ENCODE assay signal across 1 cellular context in the genomic region with DNA sequence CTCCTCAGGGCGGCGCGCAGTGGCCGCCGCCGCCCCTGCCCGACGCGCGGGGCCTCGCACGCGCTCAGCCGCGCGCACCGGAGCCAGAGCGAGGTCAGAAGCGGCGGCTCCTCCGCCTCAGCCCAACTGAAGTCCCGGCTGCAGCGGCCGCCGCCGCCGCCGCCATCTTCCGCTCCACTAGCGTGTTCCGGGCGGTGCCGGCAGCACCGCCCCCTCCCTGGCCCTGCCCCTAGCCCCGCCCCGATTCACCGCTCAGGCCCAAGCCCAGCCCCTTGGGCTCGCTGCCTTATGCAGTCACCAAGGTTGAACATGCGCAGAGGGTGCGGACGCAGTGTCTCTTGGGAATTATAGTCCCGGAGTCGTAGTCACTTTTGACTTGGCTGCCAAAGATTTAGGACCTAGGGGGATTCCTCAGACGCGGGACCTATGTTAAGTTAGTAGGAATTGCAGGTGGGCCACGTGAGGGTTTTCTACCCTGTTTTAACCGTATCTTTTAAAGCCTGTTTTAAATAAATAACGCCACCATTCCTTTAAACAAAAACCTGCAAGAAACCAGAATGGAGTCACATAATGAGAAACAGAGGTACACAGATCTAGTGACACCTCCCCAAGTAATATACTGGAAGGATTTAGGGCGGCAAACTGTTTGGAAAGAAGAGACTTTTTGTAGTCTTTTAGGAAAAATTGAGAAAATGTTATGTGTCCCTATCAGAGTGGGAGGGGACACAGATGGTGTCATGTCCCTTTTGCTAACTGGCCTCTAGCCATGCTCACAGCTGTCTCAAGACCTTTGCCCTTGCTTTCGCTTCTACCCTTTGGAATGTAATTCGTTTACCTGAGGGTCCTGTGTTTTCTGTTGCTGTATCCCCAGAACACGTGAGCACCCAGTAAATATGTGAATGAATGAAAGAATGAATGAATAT.
TF ChIP-seq lines count a peak whose summit lies in the region.

A gene with protein sequence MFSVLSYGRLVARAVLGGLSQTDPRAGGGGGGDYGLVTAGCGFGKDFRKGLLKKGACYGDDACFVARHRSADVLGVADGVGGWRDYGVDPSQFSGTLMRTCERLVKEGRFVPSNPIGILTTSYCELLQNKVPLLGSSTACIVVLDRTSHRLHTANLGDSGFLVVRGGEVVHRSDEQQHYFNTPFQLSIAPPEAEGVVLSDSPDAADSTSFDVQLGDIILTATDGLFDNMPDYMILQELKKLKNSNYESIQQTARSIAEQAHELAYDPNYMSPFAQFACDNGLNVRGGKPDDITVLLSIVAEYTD (minus strand): TSS at position 182 of the 923 bp plus-strand sequence. CDS start 287 bp downstream, outside the sequence.

TF ChIP-seq in HepG2, 621 proteins besides CTCF, POLR2A, EP300 and RAD21 (continued from another document):
- TF ChIP-seq ARID5B (CRISPR knock-in tag; IDR thresholded peaks at IDR 0.05) (peak; percentile 21; the same call in 1 of the 2 replicates), GZF1 (CRISPR knock-in tag; IDR thresholded peaks at IDR 0.05) (no peak), NR2F6 (IDR thresholded peaks at IDR 0.05) (peak; percentile 83), NR2F6 (CRISPR knock-in tag; IDR thresholded peaks at IDR 0.05) (peak; percentile 84), KDM5A (IDR thresholded peaks at IDR 0.05; ENCODE audit: borderline replicate concordance, low read length) (peak; percentile 55; the same call in 1 of the 2 replicates), ZNF232 (CRISPR knock-in tag; IDR thresholded peaks at IDR 0.05; ENCODE audit: borderline replicate concordance) (no peak), ZNF660 (CRISPR knock-in tag; IDR thresholded peaks at IDR 0.05; ENCODE audit: borderline replicate concordance, low read depth) (no peak), ZNF639 (CRISPR knock-in tag; conservative IDR thresholded peaks at IDR 0.05) (no peak), ZFP82 (CRISPR knock-in tag; IDR thresholded peaks at IDR 0.05; ENCODE audit: borderline replicate concordance) (no peak), WIZ (CRISPR knock-in tag; IDR thresholded peaks at IDR 0.05) (no peak), ZNF710 (CRISPR knock-in tag; IDR thresholded peaks at IDR 0.05; ENCODE audit: borderline replicate concordance) (no peak; the same call in 1 of the 2 replicates), ZBTB34 (CRISPR knock-in tag; IDR thresholded peaks at IDR 0.05) (no peak), MTERF4 (CRISPR knock-in tag; IDR thresholded peaks at IDR 0.05) (no peak), ZNF773 (CRISPR knock-in tag; IDR thresholded peaks at IDR 0.05; ENCODE audit: borderline replicate concordance) (no peak), SNAPC5 (CRISPR knock-in tag; IDR thresholded peaks at IDR 0.05; ENCODE audit: borderline replicate concordance) (no peak), ZNF180 (CRISPR knock-in tag; IDR thresholded peaks at IDR 0.05; ENCODE audit: borderline replicate concordance, low read depth) (no peak), ZNF792 (CRISPR knock-in tag; IDR thresholded peaks at IDR 0.05) (no peak), ZNF558 (CRISPR knock-in tag; IDR thresholded peaks at IDR 0.05; ENCODE audit: borderline replicate concordance) (no peak), BCL6 (CRISPR knock-in tag; IDR thresholded peaks at IDR 0.05) (0 out of 2 replicates have a peak, but pooled peaks have one; percentile 9), ZFP91 (CRISPR knock-in tag; IDR thresholded peaks at IDR 0.05; ENCODE audit: borderline replicate concordance) (no peak), SRSF1 (optimal IDR thresholded peaks at IDR 0.05; ENCODE audit: low read depth, low read length) (no peak), NONO (IDR thresholded peaks at IDR 0.05) (no peak), NONO (CRISPR knock-in tag; conservative IDR thresholded peaks at IDR 0.05) (no peak; the same call in 1 of the 2 replicates)
- TF ChIP-seq, protein P1, sequence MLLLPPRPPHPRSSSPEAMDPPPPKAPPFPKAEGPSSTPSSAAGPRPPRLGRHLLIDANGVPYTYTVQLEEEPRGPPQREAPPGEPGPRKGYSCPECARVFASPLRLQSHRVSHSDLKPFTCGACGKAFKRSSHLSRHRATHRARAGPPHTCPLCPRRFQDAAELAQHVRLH (CRISPR knock-in tag; IDR thresholded peaks at IDR 0.05; ENCODE audit: borderline replicate concordance, low read depth) = no peak; the same call in 1 of the 2 replicates
- TF ChIP-seq, protein P2, sequence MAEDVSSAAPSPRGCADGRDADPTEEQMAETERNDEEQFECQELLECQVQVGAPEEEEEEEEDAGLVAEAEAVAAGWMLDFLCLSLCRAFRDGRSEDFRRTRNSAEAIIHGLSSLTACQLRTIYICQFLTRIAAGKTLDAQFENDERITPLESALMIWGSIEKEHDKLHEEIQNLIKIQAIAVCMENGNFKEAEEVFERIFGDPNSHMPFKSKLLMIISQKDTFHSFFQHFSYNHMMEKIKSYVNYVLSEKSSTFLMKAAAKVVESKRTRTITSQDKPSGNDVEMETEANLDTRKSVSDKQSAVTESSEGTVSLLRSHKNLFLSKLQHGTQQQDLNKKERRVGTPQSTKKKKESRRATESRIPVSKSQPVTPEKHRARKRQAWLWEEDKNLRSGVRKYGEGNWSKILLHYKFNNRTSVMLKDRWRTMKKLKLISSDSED (CRISPR knock-in tag; IDR thresholded peaks at IDR 0.05) = no peak
- TF ChIP-seq, protein P3, sequence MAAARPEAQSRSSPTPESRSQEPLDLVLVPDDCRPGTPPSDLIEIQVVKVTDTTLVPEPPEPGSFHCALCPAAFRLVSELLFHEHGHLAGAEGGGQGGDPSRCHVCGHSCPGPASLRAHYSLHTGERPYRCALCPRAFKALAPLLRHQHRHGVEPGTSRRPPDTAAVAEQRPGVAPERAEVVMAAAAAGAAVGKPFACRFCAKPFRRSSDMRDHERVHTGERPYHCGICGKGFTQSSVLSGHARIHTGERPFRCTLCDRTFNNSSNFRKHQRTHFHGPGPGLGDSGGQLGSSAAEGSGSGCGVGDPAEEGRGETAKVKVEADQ (CRISPR knock-in tag; IDR thresholded peaks at IDR 0.05; ENCODE audit: borderline replicate concordance) = no peak
- TF ChIP-seq, protein P4, sequence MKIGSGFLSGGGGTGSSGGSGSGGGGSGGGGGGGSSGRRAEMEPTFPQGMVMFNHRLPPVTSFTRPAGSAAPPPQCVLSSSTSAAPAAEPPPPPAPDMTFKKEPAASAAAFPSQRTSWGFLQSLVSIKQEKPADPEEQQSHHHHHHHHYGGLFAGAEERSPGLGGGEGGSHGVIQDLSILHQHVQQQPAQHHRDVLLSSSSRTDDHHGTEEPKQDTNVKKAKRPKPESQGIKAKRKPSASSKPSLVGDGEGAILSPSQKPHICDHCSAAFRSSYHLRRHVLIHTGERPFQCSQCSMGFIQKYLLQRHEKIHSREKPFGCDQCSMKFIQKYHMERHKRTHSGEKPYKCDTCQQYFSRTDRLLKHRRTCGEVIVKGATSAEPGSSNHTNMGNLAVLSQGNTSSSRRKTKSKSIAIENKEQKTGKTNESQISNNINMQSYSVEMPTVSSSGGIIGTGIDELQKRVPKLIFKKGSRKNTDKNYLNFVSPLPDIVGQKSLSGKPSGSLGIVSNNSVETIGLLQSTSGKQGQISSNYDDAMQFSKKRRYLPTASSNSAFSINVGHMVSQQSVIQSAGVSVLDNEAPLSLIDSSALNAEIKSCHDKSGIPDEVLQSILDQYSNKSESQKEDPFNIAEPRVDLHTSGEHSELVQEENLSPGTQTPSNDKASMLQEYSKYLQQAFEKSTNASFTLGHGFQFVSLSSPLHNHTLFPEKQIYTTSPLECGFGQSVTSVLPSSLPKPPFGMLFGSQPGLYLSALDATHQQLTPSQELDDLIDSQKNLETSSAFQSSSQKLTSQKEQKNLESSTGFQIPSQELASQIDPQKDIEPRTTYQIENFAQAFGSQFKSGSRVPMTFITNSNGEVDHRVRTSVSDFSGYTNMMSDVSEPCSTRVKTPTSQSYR (CRISPR knock-in tag; IDR thresholded peaks at IDR 0.05; ENCODE audit: borderline replicate concordance) = no peak
- TF ChIP-seq, protein P5, sequence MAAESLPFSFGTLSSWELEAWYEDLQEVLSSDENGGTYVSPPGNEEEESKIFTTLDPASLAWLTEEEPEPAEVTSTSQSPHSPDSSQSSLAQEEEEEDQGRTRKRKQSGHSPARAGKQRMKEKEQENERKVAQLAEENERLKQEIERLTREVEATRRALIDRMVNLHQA (CRISPR knock-in tag; IDR thresholded peaks at IDR 0.05) = no peak
